ENCODE assay signal across 1 cellular context in the genomic region with DNA sequence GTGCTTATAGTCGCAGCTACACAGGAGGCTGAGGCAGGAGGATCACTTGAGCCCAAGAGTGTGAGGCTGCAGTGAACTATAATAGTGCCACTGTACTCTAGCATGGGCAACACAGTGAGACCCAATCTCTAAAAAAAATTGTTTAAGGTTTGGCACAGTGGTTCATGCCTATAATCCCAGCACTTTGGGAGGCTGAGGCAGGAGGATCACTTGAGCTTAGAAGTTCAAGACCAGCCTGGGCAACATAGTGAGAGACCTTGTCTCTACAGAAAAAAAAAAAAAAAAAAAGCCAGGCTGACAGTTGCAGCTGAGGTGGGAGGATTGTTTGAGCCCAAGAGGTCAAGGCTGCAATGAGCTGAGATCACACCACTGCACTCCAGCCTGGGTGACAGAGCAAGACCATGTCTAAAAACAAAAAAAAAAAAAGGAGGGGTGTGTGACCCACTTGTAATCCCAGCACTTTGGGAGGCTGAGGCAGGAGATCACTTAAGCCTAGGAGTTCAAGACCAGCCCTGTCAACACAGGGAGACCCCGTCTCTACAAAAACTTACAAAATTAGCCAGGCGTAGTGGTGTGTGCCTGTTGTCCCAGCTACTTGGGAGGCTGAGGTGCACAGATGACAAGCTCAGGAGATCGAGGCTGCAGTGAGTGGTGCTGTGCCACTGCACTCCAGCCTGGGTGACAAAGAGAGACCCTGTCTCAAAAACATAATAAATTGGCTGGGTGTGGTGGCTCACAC.
TF ChIP-seq lines count a peak whose summit lies in the region.
"Not testable (repeated sequence)": the region's sequence is repeated elsewhere in the genome, so short reads cannot be mapped to it uniquely, and the experiment has no call there.

No MANE protein-coding gene starts in this region.

TF ChIP-seq in HepG2, 621 proteins besides CTCF, POLR2A, EP300 and RAD21 (continued from another document and continues in another):
- TF ChIP-seq, protein P1, sequence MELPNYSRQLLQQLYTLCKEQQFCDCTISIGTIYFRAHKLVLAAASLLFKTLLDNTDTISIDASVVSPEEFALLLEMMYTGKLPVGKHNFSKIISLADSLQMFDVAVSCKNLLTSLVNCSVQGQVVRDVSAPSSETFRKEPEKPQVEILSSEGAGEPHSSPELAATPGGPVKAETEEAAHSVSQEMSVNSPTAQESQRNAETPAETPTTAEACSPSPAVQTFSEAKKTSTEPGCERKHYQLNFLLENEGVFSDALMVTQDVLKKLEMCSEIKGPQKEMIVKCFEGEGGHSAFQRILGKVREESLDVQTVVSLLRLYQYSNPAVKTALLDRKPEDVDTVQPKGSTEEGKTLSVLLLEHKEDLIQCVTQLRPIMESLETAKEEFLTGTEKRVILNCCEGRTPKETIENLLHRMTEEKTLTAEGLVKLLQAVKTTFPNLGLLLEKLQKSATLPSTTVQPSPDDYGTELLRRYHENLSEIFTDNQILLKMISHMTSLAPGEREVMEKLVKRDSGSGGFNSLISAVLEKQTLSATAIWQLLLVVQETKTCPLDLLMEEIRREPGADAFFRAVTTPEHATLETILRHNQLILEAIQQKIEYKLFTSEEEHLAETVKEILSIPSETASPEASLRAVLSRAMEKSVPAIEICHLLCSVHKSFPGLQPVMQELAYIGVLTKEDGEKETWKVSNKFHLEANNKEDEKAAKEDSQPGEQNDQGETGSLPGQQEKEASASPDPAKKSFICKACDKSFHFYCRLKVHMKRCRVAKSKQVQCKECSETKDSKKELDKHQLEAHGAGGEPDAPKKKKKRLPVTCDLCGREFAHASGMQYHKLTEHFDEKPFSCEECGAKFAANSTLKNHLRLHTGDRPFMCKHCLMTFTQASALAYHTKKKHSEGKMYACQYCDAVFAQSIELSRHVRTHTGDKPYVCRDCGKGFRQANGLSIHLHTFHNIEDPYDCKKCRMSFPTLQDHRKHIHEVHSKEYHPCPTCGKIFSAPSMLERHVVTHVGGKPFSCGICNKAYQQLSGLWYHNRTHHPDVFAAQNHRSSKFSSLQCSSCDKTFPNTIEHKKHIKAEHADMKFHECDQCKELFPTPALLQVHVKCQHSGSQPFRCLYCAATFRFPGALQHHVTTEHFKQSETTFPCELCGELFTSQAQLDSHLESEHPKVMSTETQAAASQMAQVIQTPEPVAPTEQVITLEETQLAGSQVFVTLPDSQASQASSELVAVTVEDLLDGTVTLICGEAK (IDR thresholded peaks at IDR 0.05): not testable (repeated sequence)
- TF ChIP-seq, protein P1 (CRISPR knock-in tag; IDR thresholded peaks at IDR 0.05): peak; percentile 41; the same call in 1 of the 2 replicates
- TF ChIP-seq, protein P2, sequence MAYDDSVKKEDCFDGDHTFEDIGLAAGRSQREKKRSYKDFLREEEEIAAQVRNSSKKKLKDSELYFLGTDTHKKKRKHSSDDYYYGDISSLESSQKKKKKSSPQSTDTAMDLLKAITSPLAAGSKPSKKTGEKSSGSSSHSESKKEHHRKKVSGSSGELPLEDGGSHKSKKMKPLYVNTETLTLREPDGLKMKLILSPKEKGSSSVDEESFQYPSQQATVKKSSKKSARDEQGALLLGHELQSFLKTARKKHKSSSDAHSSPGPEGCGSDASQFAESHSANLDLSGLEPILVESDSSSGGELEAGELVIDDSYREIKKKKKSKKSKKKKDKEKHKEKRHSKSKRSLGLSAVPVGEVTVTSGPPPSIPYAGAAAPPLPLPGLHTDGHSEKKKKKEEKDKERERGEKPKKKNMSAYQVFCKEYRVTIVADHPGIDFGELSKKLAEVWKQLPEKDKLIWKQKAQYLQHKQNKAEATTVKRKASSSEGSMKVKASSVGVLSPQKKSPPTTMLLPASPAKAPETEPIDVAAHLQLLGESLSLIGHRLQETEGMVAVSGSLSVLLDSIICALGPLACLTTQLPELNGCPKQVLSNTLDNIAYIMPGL (CRISPR knock-in tag; IDR thresholded peaks at IDR 0.05; ENCODE audit: borderline replicate concordance in 1 of 2, low read depth in 1 of 2): 0 out of 4 replicates have a peak, but pooled peaks of 1 of the 2 experiments have one; percentile 25
- TF ChIP-seq ARID5B (CRISPR knock-in tag; IDR thresholded peaks at IDR 0.05) (peak; percentile 53; the same call in 1 of the 2 replicates), NR2F1 (CRISPR knock-in tag; IDR thresholded peaks at IDR 0.05) (peak; percentile 57 to 71; a peak in 3 of 4 replicates), ZNF687 (CRISPR knock-in tag; IDR thresholded peaks at IDR 0.05) (peak; percentile 47), ZNF292 (CRISPR knock-in tag; IDR thresholded peaks at IDR 0.05; ENCODE audit: borderline replicate concordance, low read depth) (peak; percentile 77), HMG20A (CRISPR knock-in tag; IDR thresholded peaks at IDR 0.05; ENCODE audit: borderline replicate concordance) (peak; percentile 38; the same call in 1 of the 2 replicates), SPEN (CRISPR knock-in tag; IDR thresholded peaks at IDR 0.05; ENCODE audit: low read depth) (peak; percentile 19; the same call in 1 of the 2 replicates), HOXA3 (CRISPR knock-in tag; IDR thresholded peaks at IDR 0.05) (peak; percentile 42; the same call in 1 of the 2 replicates), PATZ1 (CRISPR knock-in tag; IDR thresholded peaks at IDR 0.05) (0 out of 2 replicates have a peak, but pooled peaks have one; percentile 31), SAP130 (CRISPR knock-in tag; IDR thresholded peaks at IDR 0.05; ENCODE audit: low read depth) (peak; percentile 69), CBX1 (IDR thresholded peaks at IDR 0.05; ENCODE audit: low read depth) (peak; percentile 29), RARA (CRISPR knock-in tag; IDR thresholded peaks at IDR 0.05) (peak; percentile 87), SP5 (CRISPR knock-in tag; IDR thresholded peaks at IDR 0.05; ENCODE audit: borderline replicate concordance, low read depth) (peak; percentile 50; the same call in 1 of the 2 replicates), FOXK1 (CRISPR knock-in tag; IDR thresholded peaks at IDR 0.05; ENCODE audit: borderline replicate concordance, low read depth) (0 out of 2 replicates have a peak, but pooled peaks have one; percentile 21), ATF7 (CRISPR knock-in tag; IDR thresholded peaks at IDR 0.05) (peak; percentile 52), FOXO1 (CRISPR knock-in tag; IDR thresholded peaks at IDR 0.05) (0 out of 2 replicates have a peak, but pooled peaks have one; percentile 21)
- TF ChIP-seq, protein P3, sequence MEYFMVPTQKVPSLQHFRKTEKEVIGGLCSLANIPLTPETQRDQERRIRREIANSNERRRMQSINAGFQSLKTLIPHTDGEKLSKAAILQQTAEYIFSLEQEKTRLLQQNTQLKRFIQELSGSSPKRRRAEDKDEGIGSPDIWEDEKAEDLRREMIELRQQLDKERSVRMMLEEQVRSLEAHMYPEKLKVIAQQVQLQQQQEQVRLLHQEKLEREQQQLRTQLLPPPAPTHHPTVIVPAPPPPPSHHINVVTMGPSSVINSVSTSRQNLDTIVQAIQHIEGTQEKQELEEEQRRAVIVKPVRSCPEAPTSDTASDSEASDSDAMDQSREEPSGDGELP (IDR thresholded peaks at IDR 0.05; ENCODE audit: borderline replicate concordance, low read depth): peak; percentile 78
- TF ChIP-seq ATF7 (IDR thresholded peaks at IDR 0.05): not testable (repeated sequence)
